In genomic region chr10:29408847-29409240, GRCh38 we compare ENCODE assay signal across 8 cellular contexts.
A peak's percentile ranks its signal among the peaks of the same experiment; 100 is the strongest.
DNase-seq lines count a peak whose midpoint lies in the region; ATAC-seq and TF ChIP-seq lines count a peak whose summit lies in the region.

No MANE protein-coding gene starts in this region.

- H3K36me3 ChIP-seq in lung (ENCODE audit: control insufficient read depth in 2 of 2, insufficient read depth in 2 of 2, low read length in 2 of 2), result no peaks in the 10 kb centered on the region

- WGBS in lung, 2 donors, result 37 to 44% methylated on average over 2 of the region's 2 CpGs

- TF ChIP-seq CTCF in AG10803 (conservative IDR thresholded peaks at IDR 0.05; ENCODE audit: low read length) (no peak), lung (IDR thresholded peaks at IDR 0.05; ENCODE audit: control extremely low read depth, extremely low read depth) (no peak)

- peak overlapping the region; percentile 86 for H3K4me3 ChIP-seq in AG10803 (ENCODE audit: low read length)
- H3K4me3 ChIP-seq in lung, result no peak overlapping the region

- peaks cover 5% of the 10 kb centered on the region for H3K27me3 Mint-ChIP-seq in activated naive CD8-positive, alpha-beta T cell treated with anti-CD3 and anti-CD28 coated beads, Interleukin-2, amount 10 ng/mL, durations not matched to agents 7 days and 5 days

- POLR2A ChIA-PET in activated naive CD8-positive, alpha-beta T cell treated with anti-CD3 and anti-CD28 coated beads, Interleukin-2, amount 10 ng/mL, durations not matched to agents 7 days and 5 days (lab: Charles Lee), result no interaction called here

- DNase-seq in AG10803 (ENCODE audit: low read depth) (no peak), lung (ENCODE audit: low spot score) (no peak), NCI-H2107 (lab: John Stamatoyannopoulos, UW) (no peak), NCI-H510A (lab: John Stamatoyannopoulos, UW) (no peak), cerebellar cortex (ENCODE audit: low spot score) (no peak)
- no peak for DNase-seq in activated naive CD8-positive, alpha-beta T cell treated with anti-CD3 and anti-CD28 coated beads, Interleukin-2, amount 10 ng/mL, durations not matched to agents 7 days and 5 days

- peaks cover 22% of the 10 kb centered on the region for H3K4me1 Mint-ChIP-seq in activated naive CD8-positive, alpha-beta T cell treated with anti-CD3 and anti-CD28 coated beads, Interleukin-2, amount 10 ng/mL, durations not matched to agents 7 days and 5 days

- H3K9me3 Mint-ChIP-seq in activated naive CD8-positive, alpha-beta T cell treated with anti-CD3 and anti-CD28 coated beads, Interleukin-2, amount 10 ng/mL, durations not matched to agents 7 days and 5 days, result peaks cover 9% of the 10 kb centered on the region

- no peaks in the 10 kb centered on the region for H3K9me3 ChIP-seq in lung (ENCODE audit: control insufficient read depth in 2 of 2, insufficient read depth in 1 of 2, low read length in 1 of 2)

- peaks cover 3% of the 10 kb centered on the region for H3K36me3 Mint-ChIP-seq in activated naive CD8-positive, alpha-beta T cell treated with anti-CD3 and anti-CD28 coated beads, Interleukin-2, amount 10 ng/mL, durations not matched to agents 7 days and 5 days

- H3K27ac Mint-ChIP-seq in activated naive CD8-positive, alpha-beta T cell treated with anti-CD3 and anti-CD28 coated beads, Interleukin-2, amount 10 ng/mL, durations not matched to agents 7 days and 5 days, result peak overlapping the region; percentile 95

- H3K27me3 ChIP-seq in lung (ENCODE audit: control insufficient read depth, insufficient read depth), result no peaks in the 10 kb centered on the region

- H3K27ac ChIP-seq in lung (ENCODE audit: low read depth in 1 of 2, low read length in 1 of 2), result peak overlapping the region; percentile 90 to 97

- peaks cover 5 to 15% of the 10 kb centered on the region in 2 donors for H3K4me1 ChIP-seq in lung (ENCODE audit: control insufficient read depth in 2 of 2, insufficient read depth in 2 of 2, low read length in 2 of 2)

- H3K4me3 Mint-ChIP-seq in activated naive CD8-positive, alpha-beta T cell treated with anti-CD3 and anti-CD28 coated beads, Interleukin-2, amount 10 ng/mL, durations not matched to agents 7 days and 5 days, result peak overlapping the region; percentile 98

- ATAC-seq in GM21737 (IDR thresholded peaks at IDR 0.05; ENCODE audit: unreplicated experiment) (peak; percentile 6), lung (ENCODE audit: insufficient read depth, low FRiP score) (no peak), HG03097 (IDR thresholded peaks at IDR 0.05; ENCODE audit: low FRiP score, unreplicated experiment) (no peak)
- no peak for ATAC-seq in activated naive CD8-positive, alpha-beta T cell treated with anti-CD3 and anti-CD28 coated beads, Interleukin-2, amount 10 ng/mL, durations not matched to agents 7 days and 5 days (ENCODE audit: low read depth)
